ENCODE assay signal across 31 cellular contexts in genomic region chr17:65998675-65999074, GRCh38.
"Had no signal": no experiment of that assay in that cellular context is flagged by ENCODE, and none has a peak within 500 bp of the region (broad histone marks: within the 10 kb centered on the region; RNA-seq: fewer than 3 reads in every experiment).

No MANE protein-coding gene starts in this region.

- H3K4me3 ChIP-seq: ascending aorta, breast epithelium, cardiac muscle cell, colonic mucosa, esophagus muscularis mucosa, gastroesophageal sphincter, heart right ventricle had no signal

- ATAC-seq: activated CD4-positive, CD25-positive, alpha-beta regulatory T cell treated with anti-CD3 and anti-CD28 coated beads, Interleukin-2, amount 50 U/mL, for 24 hours; activated CD8-positive, alpha-beta memory T cell treated with anti-CD3 and anti-CD28 coated beads, Interleukin-2, amount 10 ng/mL, durations not matched to agents 7 days and 5 days; activated CD8-positive, alpha-beta T cell treated with anti-CD3 and anti-CD28 coated beads, Interleukin-2, amount 10 ng/mL, durations not matched to agents 7 days and 5 days; activated naive CD4-positive, alpha-beta T cell treated with anti-CD3 and anti-CD28 coated beads, Interleukin-2, amount 50 U/mL, for 72 hours; foreskin keratinocyte; gastroesophageal sphincter; heart right ventricle had no signal

- H3K27ac Mint-ChIP-seq: activated B cell treated with CpG ODN at 0.5 μM for 24 hours; activated CD8-positive, alpha-beta memory T cell treated with anti-CD3 and anti-CD28 coated beads, Interleukin-2, amount 10 ng/mL, durations not matched to agents 7 days and 5 days; activated CD8-positive, alpha-beta T cell treated with anti-CD3 and anti-CD28 coated beads, Interleukin-2, amount 10 ng/mL, durations not matched to agents 7 days and 5 days; activated naive CD4-positive, alpha-beta T cell treated with anti-CD3 and anti-CD28 coated beads, Interleukin-2, amount 10 ng/mL, durations not matched to agents 7 days and 5 days; activated naive CD4-positive, alpha-beta T cell treated with anti-CD3 and anti-CD28 coated beads, Interleukin-2, amount 50 U/mL, for 72 hours; activated naive CD8-positive, alpha-beta T cell treated with anti-CD3 and anti-CD28 coated beads, Interleukin-2, amount 10 ng/mL, durations not matched to agents 7 days and 5 days; brain; endodermal cell had no signal

- H3K27me3 Mint-ChIP-seq: activated B cell treated with CpG ODN at 0.5 μM for 24 hours; activated CD8-positive, alpha-beta memory T cell treated with anti-CD3 and anti-CD28 coated beads, Interleukin-2, amount 10 ng/mL, durations not matched to agents 7 days and 5 days; activated naive CD4-positive, alpha-beta T cell treated with anti-CD3 and anti-CD28 coated beads, Interleukin-2, amount 10 ng/mL, durations not matched to agents 7 days and 5 days; brain had no signal

- H3K9me3 ChIP-seq: ascending aorta, breast epithelium, colonic mucosa, esophagus muscularis mucosa, gastroesophageal sphincter had no signal

- H3K27ac ChIP-seq: ascending aorta, breast epithelium, cardiac muscle cell, colonic mucosa, esophagus muscularis mucosa, foreskin keratinocyte, gastroesophageal sphincter, heart right ventricle, WERI-Rb-1 had no signal

- H3K9me3 Mint-ChIP-seq: activated naive CD4-positive, alpha-beta T cell treated with anti-CD3 and anti-CD28 coated beads, Interleukin-2, amount 10 ng/mL, durations not matched to agents 7 days and 5 days had no signal

- H3K27me3 ChIP-seq: ascending aorta, breast epithelium, cardiac muscle cell, colonic mucosa, esophagus muscularis mucosa, foreskin keratinocyte, gastroesophageal sphincter, heart right ventricle had no signal

- H3K4me1 Mint-ChIP-seq: activated B cell treated with CpG ODN at 0.5 μM for 24 hours; activated CD8-positive, alpha-beta memory T cell treated with anti-CD3 and anti-CD28 coated beads, Interleukin-2, amount 10 ng/mL, durations not matched to agents 7 days and 5 days; activated naive CD4-positive, alpha-beta T cell treated with anti-CD3 and anti-CD28 coated beads, Interleukin-2, amount 10 ng/mL, durations not matched to agents 7 days and 5 days; activated naive CD8-positive, alpha-beta T cell treated with anti-CD3 and anti-CD28 coated beads, Interleukin-2, amount 10 ng/mL, durations not matched to agents 7 days and 5 days; endodermal cell had no signal

- H3K4me3 Mint-ChIP-seq: activated B cell treated with CpG ODN at 0.5 μM for 24 hours; activated CD8-positive, alpha-beta memory T cell treated with anti-CD3 and anti-CD28 coated beads, Interleukin-2, amount 10 ng/mL, durations not matched to agents 7 days and 5 days; activated CD8-positive, alpha-beta T cell treated with anti-CD3 and anti-CD28 coated beads, Interleukin-2, amount 10 ng/mL, durations not matched to agents 7 days and 5 days; activated naive CD4-positive, alpha-beta T cell treated with anti-CD3 and anti-CD28 coated beads, Interleukin-2, amount 10 ng/mL, durations not matched to agents 7 days and 5 days; activated naive CD8-positive, alpha-beta T cell treated with anti-CD3 and anti-CD28 coated beads, Interleukin-2, amount 10 ng/mL, durations not matched to agents 7 days and 5 days; brain; endodermal cell had no signal

- DNase-seq: activated B cell treated with CpG ODN at 0.5 μM for 24 hours; activated CD4-positive, alpha-beta T cell treated with anti-CD3 and anti-CD28 coated beads for 48 hours; activated CD4-positive, alpha-beta T cell treated with anti-CD3 and anti-CD28 coated beads, Interleukin-2, amount 50 U/mL, for 1 hour; activated CD4-positive, alpha-beta T cell treated with anti-CD3 and anti-CD28 coated beads, Interleukin-2, amount 50 U/mL, for 48 hours; activated CD8-positive, alpha-beta memory T cell treated with anti-CD3 and anti-CD28 coated beads, Interleukin-2, amount 10 ng/mL, durations not matched to agents 7 days and 5 days; activated CD8-positive, alpha-beta memory T cell treated with anti-CD3 and anti-CD28 coated beads, Interleukin-2, amount 50 U/mL, for 4 hours; activated CD8-positive, alpha-beta T cell treated with anti-CD3 and anti-CD28 coated beads, Interleukin-2, amount 10 ng/mL, durations not matched to agents 7 days and 5 days; activated gamma-delta T cell; activated naive CD4-positive, alpha-beta T cell; activated naive CD4-positive, alpha-beta T cell treated with anti-CD3 and anti-CD28 coated beads, Interleukin-2, amount 10 ng/mL, durations not matched to agents 7 days and 5 days; activated naive CD8-positive, alpha-beta T cell treated with anti-CD3 and anti-CD28 coated beads, Interleukin-2, amount 10 ng/mL, durations not matched to agents 7 days and 5 days; activated T-cell treated with anti-CD3 and anti-CD28 coated beads, Interleukin-2, amount 50 U/mL, for 1 hour; activated T-cell treated with anti-CD3 and anti-CD28 coated beads, Interleukin-2, amount 50 U/mL, for 48 hours; central memory CD4-positive, alpha-beta T cell; cerebellar nuclear complex; colonic mucosa; effector CD8-positive, alpha-beta T cell; endodermal cell; erythroblast; foreskin keratinocyte; heart right ventricle; T-helper 2 cell; WERI-Rb-1 had no signal

- H3K36me3 Mint-ChIP-seq: activated CD8-positive, alpha-beta memory T cell treated with anti-CD3 and anti-CD28 coated beads, Interleukin-2, amount 10 ng/mL, durations not matched to agents 7 days and 5 days; activated naive CD4-positive, alpha-beta T cell treated with anti-CD3 and anti-CD28 coated beads, Interleukin-2, amount 10 ng/mL, durations not matched to agents 7 days and 5 days; activated naive CD4-positive, alpha-beta T cell treated with anti-CD3 and anti-CD28 coated beads, Interleukin-2, amount 50 U/mL, for 72 hours; activated naive CD8-positive, alpha-beta T cell treated with anti-CD3 and anti-CD28 coated beads, Interleukin-2, amount 10 ng/mL, durations not matched to agents 7 days and 5 days had no signal

- H3K36me3 ChIP-seq: ascending aorta, breast epithelium, cardiac muscle cell, colonic mucosa, esophagus muscularis mucosa, WERI-Rb-1 had no signal

- H3K4me1 ChIP-seq: ascending aorta, breast epithelium, colonic mucosa, foreskin keratinocyte had no signal
